Comparison of ENCODE assay signal across 1 cellular context in the genomic region with DNA sequence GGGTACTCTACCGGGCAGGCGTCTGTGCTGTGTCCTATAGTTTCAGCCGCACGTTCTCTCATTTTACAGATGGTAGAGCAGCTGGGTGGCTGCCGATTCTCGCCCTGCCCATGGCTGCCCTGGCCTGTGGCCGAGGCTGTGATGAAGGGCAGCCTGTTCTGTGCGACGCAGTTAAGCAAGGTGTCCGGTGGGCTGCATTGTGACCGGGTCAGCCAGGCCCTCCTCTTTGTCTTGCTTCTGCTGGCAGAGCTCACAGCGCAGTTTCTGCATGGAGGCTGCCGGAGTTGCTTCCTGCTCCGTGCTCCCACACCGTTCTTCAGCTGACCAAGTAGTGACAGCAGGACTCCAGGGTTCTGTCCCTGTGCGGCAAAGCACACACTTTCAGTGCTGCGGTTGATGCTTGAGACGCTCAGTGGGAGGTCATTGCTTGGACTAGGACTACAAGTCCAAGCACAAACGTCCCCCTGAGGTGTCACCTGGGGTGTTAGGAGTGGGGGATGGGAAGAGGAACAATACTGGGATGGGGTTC.
TF ChIP-seq lines count a peak whose summit lies in the region.

No MANE protein-coding gene starts in this region.

TF ChIP-seq in GM23338, 12 proteins besides CTCF, POLR2A, EP300 and RAD21 (continued from another document):
- TF ChIP-seq REST (IDR thresholded peaks at IDR 0.05; ENCODE audit: unreplicated experiment): no peak
